7 cellular contexts compared by ENCODE assay signal in the genomic region with DNA sequence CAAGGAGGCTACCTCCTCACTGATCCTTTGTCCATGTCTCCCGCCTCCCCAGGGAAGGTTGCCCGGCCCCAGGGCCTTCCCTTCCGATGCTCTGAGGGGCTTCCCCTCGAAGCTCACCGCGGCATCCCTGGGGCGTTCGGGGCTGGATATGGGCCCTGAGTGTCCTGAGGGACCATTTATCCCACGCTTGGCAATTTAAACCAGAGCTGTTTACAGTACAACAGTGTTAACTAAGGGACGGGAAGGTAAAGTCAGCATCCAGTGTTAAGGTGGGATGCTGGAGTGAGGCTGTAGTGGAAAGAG.
"Had no signal": no experiment of that assay in that cellular context is flagged by ENCODE, and none has a peak within 500 bp of the region (broad histone marks: within the 10 kb centered on the region; RNA-seq: fewer than 3 reads in every experiment).

No MANE protein-coding gene starts in this region.

- H2AFZ ChIP-seq: GM23248 had no signal

- ATAC-seq: K562 had no signal

- H3K4me3 ChIP-seq: GM23248, K562 had no signal

- H3K27ac ChIP-seq: GM23248 had no signal

- DNase-seq: GM23248, GOT3, H9, HCEC 1CT, IMR-90, KG1 had no signal
